ENCODE assay signal across 8 cellular contexts in genomic region chr5:10595678-10596309, GRCh38. TPM values are rescaled to one million over a fixed set of nuclear protein-coding genes. Genes with fewer than 3 reads are reported as not detected.
DNase-seq lines count a peak whose midpoint lies in the region; ATAC-seq, FAIRE-seq and TF ChIP-seq lines count a peak whose summit lies in the region.

No MANE protein-coding gene starts in this region.

- FAIRE-seq in small intestine (lab: Jason Lieb, UNC): no peak

- intact Hi-C loops in CD8-positive, alpha-beta T cell (cut with DNase I, micrococcal nuclease): no loop called here

- POLR2A ChIA-PET in CD8-positive, alpha-beta T cell (lab: Charles Lee): no interaction called here

- H3K27me3 Mint-ChIP-seq in activated CD8-positive, alpha-beta memory T cell treated with anti-CD3 and anti-CD28 coated beads, Interleukin-2, amount 10 ng/mL, durations not matched to agents 7 days and 5 days: peaks cover 3% of the 10 kb centered on the region
- peaks cover 8% of the 10 kb centered on the region for H3K27me3 Mint-ChIP-seq in CD8-positive, alpha-beta T cell (ENCODE audit: low read depth)

- ATAC-seq in GM18511 (IDR thresholded peaks at IDR 0.05; ENCODE audit: unreplicated experiment) (peak; percentile 54), HG03565 (IDR thresholded peaks at IDR 0.05; ENCODE audit: unreplicated experiment) (peak; percentile 33)
- peak; percentile 87 for ATAC-seq in activated CD8-positive, alpha-beta memory T cell treated with anti-CD3 and anti-CD28 coated beads, Interleukin-2, amount 10 ng/mL, durations not matched to agents 7 days and 5 days
- ATAC-seq in CD8-positive, alpha-beta T cell: no peak

- H3K4me1 ChIP-seq in small intestine (ENCODE audit: control insufficient read depth in 2 of 2, insufficient read depth in 1 of 2, low read depth in 1 of 2, low read length in 1 of 2): no peaks in the 10 kb centered on the region
- no peaks in the 10 kb centered on the region for H3K4me1 ChIP-seq in CD8-positive, alpha-beta T cell (ENCODE audit: insufficient read depth, low read length)

- DNase-seq in activated CD8-positive, alpha-beta memory T cell treated with anti-CD3 and anti-CD28 coated beads, Interleukin-2, amount 10 ng/mL, durations not matched to agents 7 days and 5 days: peak; percentile 61
- peak; percentile 83 for DNase-seq in fibroblast of the conjunctiva (ENCODE audit: low read depth)
- peak; percentile 55 for DNase-seq in small intestine
- DNase-seq in NCI-H2081 treated with DMSO at 0.1 percent for 48 hours (lab: John Stamatoyannopoulos, UW): no peak
- DNase-seq in CD8-positive, alpha-beta T cell: no peak
- DNase-seq in KG1 (lab: John Stamatoyannopoulos, UW): no peak

- peak overlapping the region; percentile 45 for H3K4me3 Mint-ChIP-seq in activated CD8-positive, alpha-beta memory T cell treated with anti-CD3 and anti-CD28 coated beads, Interleukin-2, amount 10 ng/mL, durations not matched to agents 7 days and 5 days
- H3K4me3 Mint-ChIP-seq in CD8-positive, alpha-beta T cell: no peak overlapping the region

- peak overlapping the region; percentile 50 for H3K27ac Mint-ChIP-seq in activated CD8-positive, alpha-beta memory T cell treated with anti-CD3 and anti-CD28 coated beads, Interleukin-2, amount 10 ng/mL, durations not matched to agents 7 days and 5 days
- H3K27ac Mint-ChIP-seq in CD8-positive, alpha-beta T cell: no peak overlapping the region

- H3K27me3 ChIP-seq in small intestine (ENCODE audit: control insufficient read depth in 2 of 2, insufficient read depth in 2 of 2, low read length in 2 of 2): no peaks in the 10 kb centered on the region
- no peaks in the 10 kb centered on the region for H3K27me3 ChIP-seq in CD8-positive, alpha-beta T cell (ENCODE audit: insufficient read depth, low read length)

- H3K9me3 Mint-ChIP-seq in activated CD8-positive, alpha-beta memory T cell treated with anti-CD3 and anti-CD28 coated beads, Interleukin-2, amount 10 ng/mL, durations not matched to agents 7 days and 5 days (ENCODE audit: low read depth): no peaks in the 10 kb centered on the region
- H3K9me3 Mint-ChIP-seq in CD8-positive, alpha-beta T cell: no peaks in the 10 kb centered on the region

- peaks cover 12% of the 10 kb centered on the region for H3K36me3 Mint-ChIP-seq in activated CD8-positive, alpha-beta memory T cell treated with anti-CD3 and anti-CD28 coated beads, Interleukin-2, amount 10 ng/mL, durations not matched to agents 7 days and 5 days
- no peaks in the 10 kb centered on the region for H3K36me3 Mint-ChIP-seq in CD8-positive, alpha-beta T cell

- no peaks in the 10 kb centered on the region for H3K36me3 ChIP-seq in small intestine (ENCODE audit: control insufficient read depth in 2 of 2, insufficient read depth in 2 of 2, low read length in 2 of 2)
- no peaks in the 10 kb centered on the region for H3K36me3 ChIP-seq in CD8-positive, alpha-beta T cell (ENCODE audit: insufficient read depth, low read length)

- no peaks in the 10 kb centered on the region for H3K9me3 ChIP-seq in small intestine (ENCODE audit: control insufficient read depth, low read depth)
- no peaks in the 10 kb centered on the region for H3K9me3 ChIP-seq in CD8-positive, alpha-beta T cell (ENCODE audit: low read length)

- peaks cover 35% of the 10 kb centered on the region for H3K4me1 Mint-ChIP-seq in activated CD8-positive, alpha-beta memory T cell treated with anti-CD3 and anti-CD28 coated beads, Interleukin-2, amount 10 ng/mL, durations not matched to agents 7 days and 5 days
- H3K4me1 Mint-ChIP-seq in CD8-positive, alpha-beta T cell (ENCODE audit: low read depth): peaks cover 5% of the 10 kb centered on the region

- peak overlapping the region in 1 of 2 donors; percentile 76 for H3K27ac ChIP-seq in small intestine (ENCODE audit: low read depth in 1 of 2, low read length in 1 of 2)
- no peak overlapping the region for H3K27ac ChIP-seq in CD8-positive, alpha-beta T cell (ENCODE audit: low read depth, low read length)

- WGBS in small intestine, 3 donors: 23 to 30% (median 29%) methylated on average over 8 of the region's 8 CpGs

- CTCF ChIA-PET in activated CD8-positive, alpha-beta memory T cell treated with anti-CD3 and anti-CD28 coated beads, Interleukin-2, amount 10 ng/mL, durations not matched to agents 7 days and 5 days (lab: Charles Lee): no interaction called here
- CTCF ChIA-PET in CD8-positive, alpha-beta T cell (lab: Charles Lee): no interaction called here

- no peak for TF ChIP-seq CTCF in CD8-positive, alpha-beta T cell (IDR thresholded peaks at IDR 0.05)

- no peak overlapping the region for H3K4me3 ChIP-seq in small intestine (ENCODE audit: low read depth in 1 of 2, low read length in 2 of 2)
- H3K4me3 ChIP-seq in CD8-positive, alpha-beta T cell (ENCODE audit: low read depth, low read length): no peak overlapping the region

RNA-seq across cellular contexts. Expression of gene ANKRD33B, which starts 31.9 kb away (rescaled TPM):
- 10 to 100 TPM in 1 of 2 experiments, 1 to 10 TPM in 1; 6.8 to 13.8 TPM for total RNA-seq in activated CD8-positive, alpha-beta memory T cell treated with anti-CD3 and anti-CD28 coated beads, Interleukin-2, amount 10 ng/mL, durations not matched to agents 7 days and 5 days
- 1 to 10 TPM in 1 of 3 donors, under 1 TPM in 1, not detected in 1; 0.27 to 1.0 TPM for polyA plus RNA-seq in small intestine
- total RNA-seq in CD8-positive, alpha-beta T cell: 1 to 10 TPM; 1.3 to 1.4 TPM

Comparison
In these comparisons a context has a peak if more than half of its experiments do, and no peak if none do; other contexts are left out.
1. DNase-seq: peak in activated CD8-positive, alpha-beta memory T cell treated with anti-CD3 and anti-CD28 coated beads, Interleukin-2, amount 10 ng/mL, durations not matched to agents 7 days and 5 days (single experiment), fibroblast of the conjunctiva (single experiment) and small intestine (single experiment); none in NCI-H2081 treated with DMSO at 0.1 percent for 48 hours (single experiment), CD8-positive, alpha-beta T cell (0 of 7) and KG1 (single experiment).